In the genomic region with DNA sequence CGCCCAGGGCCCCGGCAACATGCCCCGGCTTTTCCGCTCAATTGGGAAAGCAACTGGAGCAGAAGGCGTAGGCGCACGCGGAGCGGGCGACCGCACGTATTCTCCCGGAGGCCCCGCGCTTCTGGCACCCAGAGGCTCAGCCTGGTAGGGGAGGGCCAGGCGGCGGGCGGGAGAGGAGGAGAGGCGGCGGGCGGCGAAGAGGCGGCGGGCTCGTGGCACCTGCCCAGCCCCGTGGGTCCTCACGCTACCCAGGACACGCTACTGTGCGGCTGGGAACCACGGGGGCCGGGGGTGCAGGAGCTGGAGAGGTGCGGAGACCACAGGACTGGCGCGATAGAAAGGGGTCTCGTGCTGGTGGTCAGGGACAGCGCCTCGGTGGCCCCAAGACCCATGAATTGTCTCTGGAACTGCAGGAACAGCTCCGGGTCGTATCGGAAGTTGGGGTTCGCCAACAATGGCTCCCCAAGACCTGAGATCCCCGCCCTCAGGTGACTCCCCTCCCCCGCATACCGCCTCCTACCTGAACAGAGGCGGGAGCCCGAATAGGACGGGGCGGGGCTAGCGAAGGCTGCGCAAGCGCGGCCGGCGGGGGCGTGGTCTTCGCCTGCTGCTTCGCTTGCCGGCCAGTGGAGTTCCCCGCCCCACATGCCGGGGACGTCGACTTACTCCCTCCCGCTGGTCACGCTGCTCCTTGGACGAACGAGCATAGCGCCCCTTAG, we compare ENCODE assay signal across 8 cellular contexts. TPM values are rescaled to one million over a fixed set of nuclear protein-coding genes. Genes with fewer than 3 reads are reported as not detected.
A peak's percentile ranks its signal among the peaks of the same experiment; 100 is the strongest.
DNase-seq lines count a peak whose midpoint lies in the region; TF ChIP-seq lines count a peak whose summit lies in the region.

A gene (minus strand): TSS at position 549 of the 719 bp plus-strand sequence.

- peaks cover 17 to 34% (median 32%) of the 10 kb centered on the region in 3 experiments for H3K36me3 Mint-ChIP-seq in H9 (ENCODE audit: insufficient read depth in 1 of 3, low read depth in 3 of 3)
- peaks cover 17% of the 10 kb centered on the region for H3K36me3 Mint-ChIP-seq in nephron (ENCODE audit: low read depth)
- peaks cover 13% of the 10 kb centered on the region for H3K36me3 Mint-ChIP-seq in stimulated activated naive CD8-positive, alpha-beta T cell treated with anti-CD3 and anti-CD28 coated beads, Interleukin-15, Interleukin-2, amounts not matched to agents 100 ng/mL and 50 ng/mL, for 24 hours (ENCODE audit: low read depth)

- H3K79me1 ChIP-seq in H9 (ENCODE audit: insufficient read depth, low read depth, low read length, poor library complexity, severe bottlenecking) = peaks cover 3% of the 10 kb centered on the region

- no peak within 1 kb of the TSS for H2BK20ac ChIP-seq in H9 (ENCODE audit: low read depth, low read length, poor library complexity, severe bottlenecking)

- H3K79me2 ChIP-seq in H9 (ENCODE audit: insufficient read depth, low read length) = no peaks in the 10 kb centered on the region

- no peak within 1 kb of the TSS for H3K27ac ChIP-seq in H9 (ENCODE audit: insufficient read length, low read depth, low read length)

- H3K56ac ChIP-seq in H9 (ENCODE audit: insufficient read length, low read depth, low read length) = no peak within 1 kb of the TSS

- peak within 1 kb of the TSS; percentile 47 for H3K4me2 ChIP-seq in H9 (ENCODE audit: insufficient read depth, insufficient read length, low read length)

- no peak within 1 kb of the TSS for H2BK120ac ChIP-seq in H9 (ENCODE audit: low read depth, low read length, poor library complexity, severe bottlenecking)

- no peak within 1 kb of the TSS for H3K4ac ChIP-seq in H9 (ENCODE audit: low read depth, low read length)

- H2BK5ac ChIP-seq in H9 (ENCODE audit: insufficient read length, low read length) = no peak within 1 kb of the TSS

- peak within 1 kb of the TSS; percentile 86 for H3K18ac ChIP-seq in H9 (ENCODE audit: insufficient read length, low read depth, low read length)

- H3K27me3 ChIP-seq in H9 (ENCODE audit: insufficient read depth, low read length) (no peaks in the 10 kb centered on the region), MG63 (no peaks in the 10 kb centered on the region)

- H3K4me3 ChIP-seq in MG63 (peak within 1 kb of the TSS; percentile 77), fibroblast of the aortic adventitia (ENCODE audit: low read depth, low read length) (peak within 1 kb of the TSS; percentile 90)

- TF ChIP-seq CTCF in H9 (conservative IDR thresholded peaks at IDR 0.05) (no peak; the same call in 1 of the 3 replicates), fibroblast of the aortic adventitia (IDR thresholded peaks at IDR 0.05; ENCODE audit: insufficient read depth, low read length) (peak; percentile 92), nephron (IDR thresholded peaks at IDR 0.05; ENCODE audit: unreplicated experiment in 3 of 3) (no peak)

- peaks cover 14% of the 10 kb centered on the region for H3K23me2 ChIP-seq in H9 (ENCODE audit: insufficient read length, low read depth, low read length, poor library complexity, severe bottlenecking)

- no peak within 1 kb of the TSS for H4K5ac ChIP-seq in H9 (ENCODE audit: insufficient read length, low read depth, low read length)

- H3K4me1 Mint-ChIP-seq in H9 = peaks cover 18 to 20% of the 10 kb centered on the region in 2 experiments
- peaks cover 24% of the 10 kb centered on the region for H3K4me1 Mint-ChIP-seq in nephron
- peaks cover 22% of the 10 kb centered on the region for H3K4me1 Mint-ChIP-seq in stimulated activated naive CD8-positive, alpha-beta T cell treated with anti-CD3 and anti-CD28 coated beads, Interleukin-15, Interleukin-2, amounts not matched to agents 100 ng/mL and 50 ng/mL, for 24 hours (ENCODE audit: low read depth)

- DNase-seq in ELR (ENCODE audit: low read depth) (peak; percentile 98), H9 (peak; percentile 99), MG63 (peak; percentile 98), SHP77 treated with DMSO at 0.1 percent for 48 hours (lab: John Stamatoyannopoulos, UW) (peak; percentile 89), fibroblast of the aortic adventitia (ENCODE audit: low read depth) (peak; percentile 97)
- peak; percentile 100 for DNase-seq in activated effector memory CD4-positive, alpha-beta T cell treated with anti-CD3 and anti-CD28 coated beads, Interleukin-2, amount 50 U/mL, for 16 hours

- peak within 1 kb of the TSS; percentile 92 for H3K14ac ChIP-seq in H9 (ENCODE audit: insufficient read depth, low read length)

- peaks cover 8% of the 10 kb centered on the region; the same call in 1 of the 2 replicates for H3K4me1 ChIP-seq in H9 (ENCODE audit: insufficient read depth, low read length)

- H2BK12ac ChIP-seq in H9 (ENCODE audit: insufficient read length, low read depth, low read length) = no peak within 1 kb of the TSS

- no peak within 1 kb of the TSS for H4K91ac ChIP-seq in H9 (ENCODE audit: insufficient read length, low read depth, low read length)

- H3K23ac ChIP-seq in H9 (ENCODE audit: insufficient read length, low read depth, low read length) = no peak within 1 kb of the TSS

- H3K9me3 Mint-ChIP-seq in H9 (no peaks in the 10 kb centered on the region), nephron (no peaks in the 10 kb centered on the region)
- no peaks in the 10 kb centered on the region for H3K9me3 Mint-ChIP-seq in stimulated activated naive CD8-positive, alpha-beta T cell treated with anti-CD3 and anti-CD28 coated beads, Interleukin-15, Interleukin-2, amounts not matched to agents 100 ng/mL and 50 ng/mL, for 24 hours

- H3K36me3 ChIP-seq in MG63 = no peaks in the 10 kb centered on the region; the same call in 1 of the 2 replicates

- H3K4me3 Mint-ChIP-seq in H9 (peak within 1 kb of the TSS; percentile 79 to 83), nephron (peak within 1 kb of the TSS; percentile 84 to 87 (median 86))
- H3K4me3 Mint-ChIP-seq in stimulated activated naive CD8-positive, alpha-beta T cell treated with anti-CD3 and anti-CD28 coated beads, Interleukin-15, Interleukin-2, amounts not matched to agents 100 ng/mL and 50 ng/mL, for 24 hours = peak within 1 kb of the TSS; percentile 87

- peak within 1 kb of the TSS; percentile 30 to 96 (median 52); a peak in 5 of 7 replicates for H3K27ac Mint-ChIP-seq in H9
- peak within 1 kb of the TSS; percentile 87 to 98 (median 92) for H3K27ac Mint-ChIP-seq in nephron
- peak within 1 kb of the TSS; percentile 89 for H3K27ac Mint-ChIP-seq in stimulated activated naive CD8-positive, alpha-beta T cell treated with anti-CD3 and anti-CD28 coated beads, Interleukin-15, Interleukin-2, amounts not matched to agents 100 ng/mL and 50 ng/mL, for 24 hours

- H4K20me1 ChIP-seq in H9 (ENCODE audit: control insufficient read depth, insufficient read depth, insufficient read length) = no peaks in the 10 kb centered on the region

- no peak within 1 kb of the TSS for H2AK5ac ChIP-seq in H9 (ENCODE audit: insufficient read length, low read length)

- no peak within 1 kb of the TSS for H4K8ac ChIP-seq in H9 (replicated peaks; ENCODE audit: insufficient read length, low read depth, low read length)

- H3K9ac ChIP-seq in H9 (ENCODE audit: extremely low read depth, insufficient read length, low read length) = peak within 1 kb of the TSS; percentile 80

- H2AFZ ChIP-seq in H9 (ENCODE audit: low read length) = no peak within 1 kb of the TSS

- H2BK15ac ChIP-seq in H9 (ENCODE audit: low read depth, low read length) = no peak within 1 kb of the TSS

- H3K9me3 ChIP-seq in H9 (ENCODE audit: control insufficient read depth, low read depth, low read length) (no peaks in the 10 kb centered on the region), MG63 (no peaks in the 10 kb centered on the region)

- H3K27me3 Mint-ChIP-seq in H9 (ENCODE audit: low read depth) (no peaks in the 10 kb centered on the region; the same call in 1 of the 2 replicates), nephron (ENCODE audit: low read depth) (no peaks in the 10 kb centered on the region)
- H3K27me3 Mint-ChIP-seq in stimulated activated naive CD8-positive, alpha-beta T cell treated with anti-CD3 and anti-CD28 coated beads, Interleukin-15, Interleukin-2, amounts not matched to agents 100 ng/mL and 50 ng/mL, for 24 hours = no peaks in the 10 kb centered on the region

- WGBS in H9 (ENCODE audit: extremely low coverage, insufficient read length, low lambda C conversion rate) = no CpG with 5 or more reads among the region's 67 CpGs

- H3T11ph ChIP-seq in H9 (ENCODE audit: low read length) = no peak within 1 kb of the TSS

RNA-seq across cellular contexts. Expression of the gene that starts here (rescaled TPM):
- 41.0 and 42.0 TPM in 2 replicates for total RNA-seq in H9 (2021)
- 1.2 and 2.6 TPM in 2 replicates for total RNA-seq in MG63 (2014; rRNA removed; shearing (Covaris generic); ENCODE audit: low replicate concordance)
- 13.4 and 15.5 TPM in 2 replicates for total RNA-seq in fibroblast of the aortic adventitia (ENCODE audit: low replicate concordance)
